ENCODE assay signal across 1 cellular context in the genomic region with DNA sequence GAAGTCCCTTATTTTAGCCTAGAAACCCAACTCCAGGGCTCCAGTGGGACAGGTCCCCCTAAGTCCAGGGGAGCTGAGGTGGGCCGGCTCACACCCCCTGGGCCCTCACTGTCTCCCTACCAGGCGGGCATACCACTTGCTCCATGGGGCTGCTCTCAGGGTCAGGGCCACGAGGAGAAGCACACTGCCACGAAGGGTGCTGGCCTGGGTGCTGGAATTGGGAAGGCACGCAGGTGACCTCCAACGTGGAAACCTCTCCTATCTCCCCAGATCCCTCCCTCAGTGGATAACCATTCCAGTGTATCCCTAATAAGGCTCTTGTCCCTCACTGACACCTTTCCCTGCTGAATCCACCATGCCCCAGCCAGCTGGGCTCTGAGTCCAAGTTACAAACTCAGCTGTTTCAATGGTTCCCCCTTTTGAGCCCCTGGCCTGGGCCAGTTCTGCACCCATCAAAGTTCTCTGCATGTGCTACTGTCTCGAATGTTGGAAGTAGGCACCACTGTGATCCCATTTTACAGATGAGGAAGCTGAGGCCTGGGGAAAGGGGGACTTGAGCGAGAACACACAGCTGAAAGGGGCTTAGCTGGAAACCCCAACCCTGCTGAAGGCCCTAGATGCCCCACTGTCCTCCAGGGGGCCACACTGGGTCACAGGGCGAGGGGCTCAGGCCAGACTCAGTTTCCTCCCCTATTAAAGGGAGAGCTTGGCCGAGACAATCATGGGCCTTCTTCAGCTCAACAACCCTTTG.
A peak's percentile ranks its signal among the peaks of the same experiment; 100 is the strongest.
TF ChIP-seq lines count a peak whose summit lies in the region.

No MANE protein-coding gene starts in this region.

TF ChIP-seq in K562, 482 proteins besides CTCF, POLR2A, EP300 and RAD21:
- peak; percentile 58 for TF ChIP-seq RBM25 (IDR thresholded peaks at IDR 0.05; ENCODE audit: low read depth, low read length, severe bottlenecking)
- TF ChIP-seq SP1 (CRISPR knock-in tag; IDR thresholded peaks at IDR 0.05) = no peak
